ENCODE assay signal across 25 cellular contexts in genomic region chr1:226074046-226074445, GRCh38. TPM values are rescaled to one million over a fixed set of nuclear protein-coding genes. Genes with fewer than 3 reads are reported as not detected.
A peak's percentile ranks its signal among the peaks of the same experiment; 100 is the strongest.
DNase-seq lines count a peak whose midpoint lies in the region; ATAC-seq and TF ChIP-seq lines count a peak whose summit lies in the region.
"Had no signal": no experiment of that assay in that cellular context is flagged by ENCODE, and none has a peak within 500 bp of the region (broad histone marks: within the 10 kb centered on the region; RNA-seq: fewer than 3 reads in every experiment).

No MANE protein-coding gene starts in this region.

- H3K27ac Mint-ChIP-seq in stimulated activated naive CD8-positive, alpha-beta T cell treated with anti-CD3 and anti-CD28 coated beads, Interleukin-15, Interleukin-2, amounts not matched to agents 100 ng/mL and 50 ng/mL, for 24 hours = peak overlapping the region; percentile 63
- peak overlapping the region in 4 of 6 donors; percentile 17 to 73 (median 50) for H3K27ac Mint-ChIP-seq in immature natural killer cell
- H3K27ac Mint-ChIP-seq in stimulated activated naive B cell treated with anti-CD40 and anti-IgM and Interleukin-4, amounts not matched to agents 10 μg/mL and 1 μg/mL and 100 μg/mL, for 72 hours = no peak overlapping the region

- CTCF ChIA-PET in RWPE1 (lab: Yijun Ruan, JAX) = interaction anchor here (0.6 to 3.1 kb wide), 4 partner anchors 9 to 129 kb away, joined by 3 to 20 read pairs (median 4); no protein-coding TSS in a partner anchor

- no peaks in the 10 kb centered on the region for H3K9me3 Mint-ChIP-seq in stimulated activated naive CD8-positive, alpha-beta T cell treated with anti-CD3 and anti-CD28 coated beads, Interleukin-15, Interleukin-2, amounts not matched to agents 100 ng/mL and 50 ng/mL, for 24 hours
- H3K9me3 Mint-ChIP-seq in immature natural killer cell = no peaks in the 10 kb centered on the region
- H3K9me3 Mint-ChIP-seq in stimulated activated naive B cell treated with anti-CD40 and anti-IgM and Interleukin-4, amounts not matched to agents 10 μg/mL and 1 μg/mL and 100 μg/mL, for 72 hours = no peaks in the 10 kb centered on the region

- peak overlapping the region; percentile 28; the same call in 1 of the 2 replicates for H3K27ac ChIP-seq in RWPE1
- H3K27ac ChIP-seq: ascending aorta, dorsolateral prefrontal cortex, epithelial cell of prostate, Peyer's patch, SJSA1, thyroid gland, WERI-Rb-1 had no signal

- no peak for TF ChIP-seq CTCF in RWPE1 (conservative IDR thresholded peaks at IDR 0.05; ENCODE audit: low read depth)

- no peak for DNase-seq in stimulated activated naive CD8-positive, alpha-beta T cell treated with anti-CD3 and anti-CD28 coated beads, Interleukin-15, Interleukin-2, amounts not matched to agents 100 U/mL and 50 U/mL, for 24 hours
- DNase-seq in RWPE1 (ENCODE audit: low spot score) = no peak
- DNase-seq in immature natural killer cell = no peak
- no peak for DNase-seq in stimulated activated naive B cell treated with anti-CD40 and anti-IgM and Interleukin-4, amounts not matched to agents 10 μg/mL and 1 μg/mL and 100 μg/mL, for 72 hours
- no peak for DNase-seq in SW 1271 (lab: John Stamatoyannopoulos, UW)
- DNase-seq: activated CD4-positive, alpha-beta T cell treated with anti-CD3 and anti-CD28 coated beads, Interleukin-2, amount 50 U/mL, for 1 hour; activated gamma-delta T cell treated with Interleukin-2 at 50 U/mL for 16 hours; activated T-cell treated with anti-CD3 and anti-CD28 coated beads for 4 hours; DMS53; dorsolateral prefrontal cortex; left ventricle myocardium superior; MG63; NCI-H1417 treated with DMSO at 0.1 percent for 48 hours; NK-92 treated with Interleukin-12 subunit alpha and Interleukin-12 subunit beta, amount 100 ng/mL, for 24 hours; occipital lobe; Peyer's patch; stimulated activated naive CD4-positive, alpha-beta T cell treated with Interleukin-2 at 50 U/mL for 16 hours; thyroid gland; WERI-Rb-1 had no signal

- peaks cover 47% of the 10 kb centered on the region for H3K36me3 Mint-ChIP-seq in stimulated activated naive CD8-positive, alpha-beta T cell treated with anti-CD3 and anti-CD28 coated beads, Interleukin-15, Interleukin-2, amounts not matched to agents 100 ng/mL and 50 ng/mL, for 24 hours (ENCODE audit: low read depth)
- H3K36me3 Mint-ChIP-seq in immature natural killer cell = peaks cover 12 to 35% (median 22%) of the 10 kb centered on the region in 3 donors
- peaks cover 15 to 28% of the 10 kb centered on the region in 2 donors for H3K36me3 Mint-ChIP-seq in stimulated activated naive B cell treated with anti-CD40 and anti-IgM and Interleukin-4, amounts not matched to agents 10 μg/mL and 1 μg/mL and 100 μg/mL, for 72 hours

- ATAC-seq in stimulated activated naive CD8-positive, alpha-beta T cell treated with anti-CD3 and anti-CD28 coated beads, Interleukin-15, Interleukin-2, amounts not matched to agents 100 U/mL and 50 U/mL, for 24 hours = no peak
- ATAC-seq in stimulated activated naive B cell treated with anti-CD40 and anti-IgM and Interleukin-4, amounts not matched to agents 10 μg/mL and 1 μg/mL and 100 μg/mL, for 72 hours (replicated peaks) = peak; percentile 29 to 33
- ATAC-seq in HG03378 (IDR thresholded peaks at IDR 0.05; ENCODE audit: unreplicated experiment) = no peak
- no peak for ATAC-seq in HG03520 (IDR thresholded peaks at IDR 0.05; ENCODE audit: unreplicated experiment)
- ATAC-seq: left ventricle myocardium superior had no signal

- POLR2A ChIA-PET in RWPE1 (lab: Yijun Ruan, JAX; ENCODE audit: low non-redundant PET) = interaction anchor here (0.6 to 0.7 kb wide), 4 partner anchors 23 to 1954 kb away, joined by 5 to 8 read pairs (median 6); no protein-coding TSS in a partner anchor

- H3K27me3 Mint-ChIP-seq in stimulated activated naive CD8-positive, alpha-beta T cell treated with anti-CD3 and anti-CD28 coated beads, Interleukin-15, Interleukin-2, amounts not matched to agents 100 ng/mL and 50 ng/mL, for 24 hours = no peaks in the 10 kb centered on the region
- H3K27me3 Mint-ChIP-seq in immature natural killer cell (ENCODE audit: low read depth in 3 of 3) = peaks cover 2 to 17% (median 4%) of the 10 kb centered on the region in 3 donors
- H3K27me3 Mint-ChIP-seq in stimulated activated naive B cell treated with anti-CD40 and anti-IgM and Interleukin-4, amounts not matched to agents 10 μg/mL and 1 μg/mL and 100 μg/mL, for 72 hours = no peaks in the 10 kb centered on the region

- H3K4me3 Mint-ChIP-seq in stimulated activated naive CD8-positive, alpha-beta T cell treated with anti-CD3 and anti-CD28 coated beads, Interleukin-15, Interleukin-2, amounts not matched to agents 100 ng/mL and 50 ng/mL, for 24 hours = no peak overlapping the region
- H3K4me3 Mint-ChIP-seq in immature natural killer cell = no peak overlapping the region
- H3K4me3 Mint-ChIP-seq in stimulated activated naive B cell treated with anti-CD40 and anti-IgM and Interleukin-4, amounts not matched to agents 10 μg/mL and 1 μg/mL and 100 μg/mL, for 72 hours = no peak overlapping the region

- peaks cover 21% of the 10 kb centered on the region for H3K4me1 Mint-ChIP-seq in stimulated activated naive CD8-positive, alpha-beta T cell treated with anti-CD3 and anti-CD28 coated beads, Interleukin-15, Interleukin-2, amounts not matched to agents 100 ng/mL and 50 ng/mL, for 24 hours (ENCODE audit: low read depth)
- H3K4me1 Mint-ChIP-seq in immature natural killer cell = peaks cover 25 to 47% of the 10 kb centered on the region in 2 donors
- peaks cover 8 to 22% of the 10 kb centered on the region in 2 donors for H3K4me1 Mint-ChIP-seq in stimulated activated naive B cell treated with anti-CD40 and anti-IgM and Interleukin-4, amounts not matched to agents 10 μg/mL and 1 μg/mL and 100 μg/mL, for 72 hours

RNA-seq across cellular contexts. Expression of gene H3-3A, which starts 11.5 kb away (rescaled TPM):
- 1,000 to 10,000 TPM in 1 of 3 donors, 100 to 1,000 TPM in 2; 850 to 1,086 (median 967) TPM for polyA plus RNA-seq in immature natural killer cell

Comparison
In these comparisons a context has a peak if more than half of its experiments do, and no peak if none do; other contexts are left out.
1. ATAC-seq: peak in stimulated activated naive B cell treated with anti-CD40 and anti-IgM and Interleukin-4, amounts not matched to agents 10 μg/mL and 1 μg/mL and 100 μg/mL, for 72 hours (2 of 2); none in stimulated activated naive CD8-positive, alpha-beta T cell treated with anti-CD3 and anti-CD28 coated beads, Interleukin-15, Interleukin-2, amounts not matched to agents 100 U/mL and 50 U/mL, for 24 hours (single experiment), HG03378 (single experiment) and HG03520 (single experiment).